In genomic region chr3:143128212-143128611, GRCh38 we compare ENCODE assay signal across 16 cellular contexts. TPM values are rescaled to one million over a fixed set of nuclear protein-coding genes. Genes with fewer than 3 reads are reported as not detected.
DNase-seq lines count a peak whose midpoint lies in the region; ATAC-seq and TF ChIP-seq lines count a peak whose summit lies in the region.
"Had no signal": no experiment of that assay in that cellular context is flagged by ENCODE, and none has a peak within 500 bp of the region (broad histone marks: within the 10 kb centered on the region; RNA-seq: fewer than 3 reads in every experiment).

No MANE protein-coding gene starts in this region.

- H3K4me3 ChIP-seq in OCI-LY3 (ENCODE audit: low read length): 0 out of 2 replicates have a peak overlapping the region, but pooled peaks have one; percentile 3
- no peak overlapping the region for H3K4me3 ChIP-seq in left lung

- peaks cover 19% of the 10 kb centered on the region for H3K27me3 ChIP-seq in OCI-LY3 (ENCODE audit: low read depth, low read length)
- no peaks in the 10 kb centered on the region for H3K27me3 ChIP-seq in left lung

- H4K20me1 ChIP-seq in OCI-LY3 (ENCODE audit: insufficient read depth, low read length): no peaks in the 10 kb centered on the region

- no peaks in the 10 kb centered on the region for H3K9me3 ChIP-seq in OCI-LY3 (ENCODE audit: insufficient read depth, low read length)
- H3K9me3 ChIP-seq in left lung: no peaks in the 10 kb centered on the region

- no peaks in the 10 kb centered on the region for H3K9me3 Mint-ChIP-seq in activated naive CD8-positive, alpha-beta T cell (ENCODE audit: low read depth)
- H3K9me3 Mint-ChIP-seq in activated naive CD8-positive, alpha-beta T cell treated with anti-CD3 and anti-CD28 coated beads for 36 hours: peaks cover 1% of the 10 kb centered on the region
- H3K9me3 Mint-ChIP-seq in immature natural killer cell (no peaks in the 10 kb centered on the region), nephron (no peaks in the 10 kb centered on the region)
- H3K9me3 Mint-ChIP-seq: HFFc6 had no signal

- TF ChIP-seq CTCF in OCI-LY3 (IDR thresholded peaks at IDR 0.05; ENCODE audit: low read depth, low read length) (no peak), nephron (IDR thresholded peaks at IDR 0.05; ENCODE audit: unreplicated experiment in 3 of 3) (no peak), left lung (IDR thresholded peaks at IDR 0.05) (no peak)

- no peaks in the 10 kb centered on the region for H3K79me2 ChIP-seq in OCI-LY3 (ENCODE audit: low read length)

- H3K4me2 ChIP-seq in OCI-LY3 (ENCODE audit: low read length): peak overlapping the region; percentile 48

- intact Hi-C loops in left lung (cut with DNase I): no loop called here

- no peaks in the 10 kb centered on the region for H3K27me3 Mint-ChIP-seq in activated naive CD8-positive, alpha-beta T cell
- no peaks in the 10 kb centered on the region for H3K27me3 Mint-ChIP-seq in activated naive CD8-positive, alpha-beta T cell treated with anti-CD3 and anti-CD28 coated beads for 36 hours
- peaks cover 0 to 3% (median 1%) of the 10 kb centered on the region in 3 donors for H3K27me3 Mint-ChIP-seq in immature natural killer cell (ENCODE audit: low read depth in 3 of 3)
- H3K27me3 Mint-ChIP-seq in nephron (ENCODE audit: low read depth): no peaks in the 10 kb centered on the region

- no peaks in the 10 kb centered on the region for H3K36me3 ChIP-seq in OCI-LY3 (replicated peaks; ENCODE audit: low read depth, low read length)
- H3K36me3 ChIP-seq in left lung: no peaks in the 10 kb centered on the region

- no peaks in the 10 kb centered on the region for H3K36me3 Mint-ChIP-seq in activated naive CD8-positive, alpha-beta T cell
- peaks cover 12% of the 10 kb centered on the region for H3K36me3 Mint-ChIP-seq in activated naive CD8-positive, alpha-beta T cell treated with anti-CD3 and anti-CD28 coated beads for 36 hours
- H3K36me3 Mint-ChIP-seq in immature natural killer cell: peaks cover 8 to 56% (median 36%) of the 10 kb centered on the region in 3 donors
- H3K36me3 Mint-ChIP-seq in nephron (ENCODE audit: low read depth): peaks cover 15% of the 10 kb centered on the region

- H3K4me3 Mint-ChIP-seq in activated naive CD8-positive, alpha-beta T cell: no peak overlapping the region
- no peak overlapping the region for H3K4me3 Mint-ChIP-seq in activated naive CD8-positive, alpha-beta T cell treated with anti-CD3 and anti-CD28 coated beads for 36 hours
- H3K4me3 Mint-ChIP-seq in immature natural killer cell (peak overlapping the region in 2 of 5 donors; percentile 6 to 10), nephron (peak overlapping the region in 2 of 3 experiments; percentile 15)
- H3K4me3 Mint-ChIP-seq: CD14-positive monocyte, HFFc6 had no signal

- H2AFZ ChIP-seq in OCI-LY3 (ENCODE audit: low read depth, low read length): no peak overlapping the region

- DNase-seq in activated naive CD8-positive, alpha-beta T cell treated with anti-CD3 and anti-CD28 coated beads for 36 hours: no peak
- DNase-seq in immature natural killer cell (no peak), DMS153 treated with DMSO at 0.1 percent for 48 hours (lab: John Stamatoyannopoulos, UW; ENCODE audit: unreplicated experiment) (no peak), DMS79 (lab: John Stamatoyannopoulos, UW) (no peak), left lung (no peak)
- DNase-seq: Calu3, DMS 273 treated with DMSO at 0.1 percent for 48 hours, GF-D8, HCEC 1CT, HFFc6 had no signal

- H3K4me1 ChIP-seq in OCI-LY3 (ENCODE audit: low read length) (peaks cover 61% of the 10 kb centered on the region), left lung (peaks cover 0 to 20% of the 10 kb centered on the region in 2 donors)

- H3K27ac Mint-ChIP-seq in activated naive CD8-positive, alpha-beta T cell: peak overlapping the region; percentile 1
- H3K27ac Mint-ChIP-seq in activated naive CD8-positive, alpha-beta T cell treated with anti-CD3 and anti-CD28 coated beads for 36 hours: no peak overlapping the region
- H3K27ac Mint-ChIP-seq in immature natural killer cell (peak overlapping the region; percentile 38 to 97 (median 66)), nephron (peak overlapping the region; percentile 7 to 27 (median 12))
- H3K27ac Mint-ChIP-seq: CD14-positive monocyte, HFFc6 had no signal

- H3K4me1 Mint-ChIP-seq in activated naive CD8-positive, alpha-beta T cell (ENCODE audit: low read depth): peaks cover 39% of the 10 kb centered on the region
- peaks cover 54% of the 10 kb centered on the region for H3K4me1 Mint-ChIP-seq in activated naive CD8-positive, alpha-beta T cell treated with anti-CD3 and anti-CD28 coated beads for 36 hours
- H3K4me1 Mint-ChIP-seq in immature natural killer cell (peaks cover 88 to 99% of the 10 kb centered on the region in 2 donors), nephron (peaks cover 43% of the 10 kb centered on the region)

- ATAC-seq in left lung: no peak

- H3K27ac ChIP-seq in OCI-LY3 (ENCODE audit: low read length) (no peak overlapping the region), left lung (no peak overlapping the region)
- H3K27ac ChIP-seq: 22Rv1, HL-60 had no signal

- H3K9ac ChIP-seq in OCI-LY3 (ENCODE audit: low read length): no peak overlapping the region

RNA-seq across cellular contexts. Expression of gene CHST2, which starts 8.6 kb away (rescaled TPM):
- total RNA-seq in activated naive CD8-positive, alpha-beta T cell treated with anti-CD3 and anti-CD28 coated beads for 36 hours: 10 to 100 TPM; 12.0 to 13.2 TPM
- polyA plus RNA-seq in immature natural killer cell: 100 to 1,000 TPM; 105 to 117 (median 116) TPM
- 1 to 10 TPM; 6.1 to 7.7 TPM for total RNA-seq in left lung

Comparison
In these comparisons a context has a peak if more than half of its experiments do, and no peak if none do; other contexts are left out.
1. H3K4me3 Mint-ChIP-seq: peak in nephron (2 of 3); none in activated naive CD8-positive, alpha-beta T cell (single experiment) and activated naive CD8-positive, alpha-beta T cell treated with anti-CD3 and anti-CD28 coated beads for 36 hours (single experiment).